Comparison of ENCODE assay signal across 8 cellular contexts in genomic region chr1:163069142-163069541, GRCh38. TPM values are rescaled to one million over a fixed set of nuclear protein-coding genes. Genes with fewer than 3 reads are reported as not detected.
DNase-seq lines count a peak whose midpoint lies in the region; ATAC-seq, FAIRE-seq and TF ChIP-seq lines count a peak whose summit lies in the region.

RGS4 (plus strand) TSS chr1:163069361; CDS start chr1:163069485, 124 bp downstream.

- WGBS in right lobe of liver (ENCODE audit: insufficient coverage, low coverage, low lambda C conversion rate, missing lambda C conversion rate): 2% methylated on average over 13 of the region's 13 CpGs
- 7 to 18% methylated on average over 13 of the region's 13 CpGs for WGBS in upper lobe of left lung, 2 donors

- DNase-seq in D721Med (ENCODE audit: insufficient read length, low spot score) (no peak), NCI-H524 treated with DMSO at 0.1 percent for 48 hours (lab: John Stamatoyannopoulos, UW) (peak; percentile 60), ecto neural progenitor cell (ENCODE audit: low spot score) (peak; percentile 83), right lobe of liver (no peak), upper lobe of left lung (no peak), DMS79 (lab: John Stamatoyannopoulos, UW) (no peak), SKM-1 treated with dmso at 0.1 percent for 144 hours (lab: John Stamatoyannopoulos, UW; ENCODE audit: unreplicated experiment) (no peak)

- H3K36me3 ChIP-seq in right lobe of liver (no peaks in the 10 kb centered on the region), upper lobe of left lung (no peaks in the 10 kb centered on the region)

- peak within 1 kb of the TSS in 2 of 3 donors; percentile 8 to 18 for H3K4me3 ChIP-seq in right lobe of liver
- H3K4me3 ChIP-seq in upper lobe of left lung: peak within 1 kb of the TSS in 3 of 4 donors; percentile 2 to 21 (median 18)

- no peak for FAIRE-seq in D721Med (lab: Jason Lieb, UNC)

- no peak within 1 kb of the TSS for H3K27ac ChIP-seq in right lobe of liver
- H3K27ac ChIP-seq in upper lobe of left lung: no peak within 1 kb of the TSS

- H3K9me3 ChIP-seq in right lobe of liver (no peaks in the 10 kb centered on the region), upper lobe of left lung (no peaks in the 10 kb centered on the region)

- H3K4me1 ChIP-seq in right lobe of liver (no peaks in the 10 kb centered on the region), upper lobe of left lung (peaks cover 0 to 10% (median 0%) of the 10 kb centered on the region in 4 donors)

- TF ChIP-seq EP300 in upper lobe of left lung (IDR thresholded peaks at IDR 0.05): no peak

- intact Hi-C loops in right lobe of liver (cut with DNase I): no loop called here

- ATAC-seq in right lobe of liver (peak; percentile 47 to 60 (median 54)), upper lobe of left lung (ENCODE audit: low FRiP score in 2 of 2) (peak; percentile 49 to 87), HG02938 (IDR thresholded peaks at IDR 0.05; ENCODE audit: unreplicated experiment) (no peak)

- TF ChIP-seq CTCF in D721Med (IDR thresholded peaks at IDR 0.05; ENCODE audit: insufficient read depth, missing control alignments) (peak; percentile 56), right lobe of liver (IDR thresholded peaks at IDR 0.05) (peak in 2 of 4 donors; percentile 10 to 22), upper lobe of left lung (IDR thresholded peaks at IDR 0.05) (peak in 2 of 6 experiments; percentile 7 to 19)

- peaks cover 5 to 11% of the 10 kb centered on the region in 2 donors for H3K27me3 ChIP-seq in right lobe of liver
- peaks cover 0 to 4% (median 0%) of the 10 kb centered on the region in 4 donors for H3K27me3 ChIP-seq in upper lobe of left lung

- no peak for TF ChIP-seq POLR2A in right lobe of liver (IDR thresholded peaks at IDR 0.05)
- TF ChIP-seq POLR2A in upper lobe of left lung (IDR thresholded peaks at IDR 0.05): no peak

RNA-seq across cellular contexts. Expression of gene RGS4, which starts in this region (rescaled TPM):
- total RNA-seq in right lobe of liver (1 to 10 TPM in 4 of 6 experiments, under 1 TPM in 2; 0.67 to 5.1 (median 2.4) TPM), upper lobe of left lung (1 to 10 TPM in 2 of 6 donors, under 1 TPM in 2, not detected in 2; 0.30 to 2.2 (median 0.93) TPM)

Comparison
In these comparisons a context has a peak if more than half of its experiments do, and no peak if none do; other contexts are left out.
1. DNase-seq: peak in NCI-H524 treated with DMSO at 0.1 percent for 48 hours (single experiment) and ecto neural progenitor cell (single experiment); none in D721Med (single experiment), right lobe of liver (0 of 3), upper lobe of left lung (0 of 2), DMS79 (single experiment) and SKM-1 treated with dmso at 0.1 percent for 144 hours (single experiment).